In genomic region chr18:8783335-8783993, GRCh38 we compare ENCODE assay signal across 18 cellular contexts.
"Had no signal": no experiment of that assay in that cellular context is flagged by ENCODE, and none has a peak within 500 bp of the region (broad histone marks: within the 10 kb centered on the region; RNA-seq: fewer than 3 reads in every experiment).

No MANE protein-coding gene starts in this region.

- H3K36me3 Mint-ChIP-seq: activated naive CD4-positive, alpha-beta T cell treated with anti-CD3 and anti-CD28 coated beads, Interleukin-2, amount 10 ng/mL, durations not matched to agents 7 days and 5 days had no signal

- H3K36me3 ChIP-seq: lower lobe of right lung, ovary, prostate gland, thoracic aorta had no signal

- H3K4me3 Mint-ChIP-seq: activated naive CD4-positive, alpha-beta T cell treated with anti-CD3 and anti-CD28 coated beads, Interleukin-2, amount 10 ng/mL, durations not matched to agents 7 days and 5 days; naive B cell; type B pancreatic cell; WTC11 had no signal

- DNase-seq: activated CD4-positive, alpha-beta T cell treated with anti-CD3 and anti-CD28 coated beads, Interleukin-2, amount 50 U/mL, for 4 hours; activated effector memory CD4-positive, alpha-beta T cell treated with anti-CD3 and anti-CD28 coated beads, Interleukin-2, amount 50 U/mL, for 16 hours; activated naive CD4-positive, alpha-beta T cell treated with anti-CD3 and anti-CD28 coated beads, Interleukin-2, amount 10 ng/mL, durations not matched to agents 7 days and 5 days; amygdala; lower lobe of right lung; mesendoderm; naive B cell; ovary; stimulated activated CD4-positive, alpha-beta T cell treated with anti-CD3 and anti-CD28 coated beads, Interleukin-4, amount 100 ng/mL, for 1 hour; stimulated activated naive CD4-positive, alpha-beta T cell had no signal

- H3K4me3 ChIP-seq: gastroesophageal sphincter, lower lobe of right lung, ovary, prostate gland, thoracic aorta, vagina had no signal

- H3K9me3 Mint-ChIP-seq: activated naive CD4-positive, alpha-beta T cell treated with anti-CD3 and anti-CD28 coated beads, Interleukin-2, amount 10 ng/mL, durations not matched to agents 7 days and 5 days; naive B cell; type B pancreatic cell; WTC11 had no signal

- H3K27ac Mint-ChIP-seq: activated naive CD4-positive, alpha-beta T cell treated with anti-CD3 and anti-CD28 coated beads, Interleukin-2, amount 10 ng/mL, durations not matched to agents 7 days and 5 days; type B pancreatic cell had no signal

- ATAC-seq: gastroesophageal sphincter, left lobe of liver, lower lobe of right lung, WTC11 had no signal

- H3K4me1 ChIP-seq: lower lobe of right lung, prostate gland had no signal

- H3K27ac ChIP-seq: epithelial cell of prostate, gastroesophageal sphincter, lower lobe of right lung, ovary, prostate gland, thoracic aorta, vagina had no signal

- H3K27me3 ChIP-seq: gastroesophageal sphincter, ovary, vagina had no signal

- H3K27me3 Mint-ChIP-seq: naive B cell, type B pancreatic cell had no signal

- H3K9me3 ChIP-seq: gastroesophageal sphincter, lower lobe of right lung, ovary, prostate gland, thoracic aorta, vagina had no signal
